1 cellular context compared by ENCODE assay signal in genomic region chrX:103235608-103236007, GRCh38.
TF ChIP-seq lines count a peak whose summit lies in the region.

No MANE protein-coding gene starts in this region.

TF ChIP-seq in K562, 482 proteins besides CTCF, POLR2A, EP300 and RAD21:
- peak; percentile 76 for TF ChIP-seq NFE2 (IDR thresholded peaks at IDR 0.05; ENCODE audit: low read depth)
- TF ChIP-seq NFE2L1 (tag; IDR thresholded peaks at IDR 0.05; ENCODE audit: borderline replicate concordance, low read depth): peak; percentile 65; the same call in 1 of the 2 replicates
- TF ChIP-seq MAFG (tag; conservative IDR thresholded peaks at IDR 0.05): peak; percentile 83
- 0 out of 2 replicates have a peak, but pooled peaks have one; percentile 48 for TF ChIP-seq BACH1 (tag; IDR thresholded peaks at IDR 0.05)
- 0 out of 2 replicates have a peak, but pooled peaks have one; percentile 33 for TF ChIP-seq ARID1B (IDR thresholded peaks at IDR 0.05)
- peak; percentile 66 for TF ChIP-seq C11orf30 (IDR thresholded peaks at IDR 0.05; ENCODE audit: low read depth)
- peak in 1 of 2 experiments; percentile 95 for TF ChIP-seq NCOA2 (IDR thresholded peaks at IDR 0.05; ENCODE audit: partially characterized antibody in 2 of 2)
- TF ChIP-seq ZNF316 (IDR thresholded peaks at IDR 0.05): peak; percentile 63
- TF ChIP-seq CBFA2T3 (IDR thresholded peaks at IDR 0.05): peak; percentile 39; the same call in 1 of the 2 replicates
- peak; percentile 20; the same call in 1 of the 2 replicates for TF ChIP-seq MAFF (IDR thresholded peaks at IDR 0.05; ENCODE audit: low read length)
